21 cellular contexts compared by ENCODE assay signal in genomic region chr12:50580436-50580835, GRCh38.
DNase-seq lines count a peak whose midpoint lies in the region; ATAC-seq and TF ChIP-seq lines count a peak whose summit lies in the region.
"Had no signal": no experiment of that assay in that cellular context is flagged by ENCODE, and none has a peak within 500 bp of the region (broad histone marks: within the 10 kb centered on the region; RNA-seq: fewer than 3 reads in every experiment).

No MANE protein-coding gene starts in this region.

- intact Hi-C loops in A673 (cut with micrococcal nuclease; ENCODE audit: unreplicated experiment), result loop anchor here (5.0 kb wide), 1 partner anchor 57 kb away; no protein-coding TSS in a partner anchor
- intact Hi-C loops in activated B cell treated with CpG ODN at 0.5 μM for 24 hours (cut with micrococcal nuclease), result loop anchor here (2.0 kb wide), 1 partner anchor 16 kb away; no protein-coding TSS in a partner anchor
- intact Hi-C loops in lower lobe of right lung (cut with DNase I), result no loop called here

- no peak for TF ChIP-seq CTCF in A673 (conservative IDR thresholded peaks at IDR 0.05; ENCODE audit: low read depth, low read length)
- TF ChIP-seq CTCF in activated B cell treated with CpG ODN at 0.5 μM for 24 hours (IDR thresholded peaks at IDR 0.05), result no peak
- TF ChIP-seq CTCF in lower lobe of right lung (IDR thresholded peaks at IDR 0.05), result no peak
- TF ChIP-seq CTCF in omental fat pad (IDR thresholded peaks at IDR 0.05), result no peak

- peaks cover 28% of the 10 kb centered on the region for H3K4me1 Mint-ChIP-seq in activated B cell treated with CpG ODN at 0.5 μM for 24 hours

- H3K36me3 Mint-ChIP-seq in activated B cell treated with CpG ODN at 0.5 μM for 24 hours (ENCODE audit: low read depth), result peaks cover 4% of the 10 kb centered on the region

- CTCF ChIA-PET in A673 (lab: Charles Lee) (interaction anchor here (0.7 kb wide), 1 partner anchor 339 kb away, joined by 3 read pairs; no protein-coding TSS in a partner anchor), activated B cell treated with CpG ODN at 0.5 μM for 24 hours (lab: Charles Lee) (no interaction called here)

- H3K27me3 Mint-ChIP-seq in activated B cell treated with CpG ODN at 0.5 μM for 24 hours, result no peaks in the 10 kb centered on the region
- H3K27me3 Mint-ChIP-seq: activated naive CD8-positive, alpha-beta T cell treated with anti-CD3 and anti-CD28 coated beads, Interleukin-2, amount 10 ng/mL, durations not matched to agents 7 days and 5 days; T-helper 17 cell had no signal

- peak overlapping the region; percentile 50 for H3K27ac Mint-ChIP-seq in activated B cell treated with CpG ODN at 0.5 μM for 24 hours
- H3K27ac Mint-ChIP-seq: activated naive CD8-positive, alpha-beta T cell treated with anti-CD3 and anti-CD28 coated beads, Interleukin-2, amount 10 ng/mL, durations not matched to agents 7 days and 5 days; activated T-helper 2 cell treated with anti-CD3 and anti-CD28 coated beads, Interferon-gamma antibody, Interleukin-2, Interleukin-4, amounts not matched to agents 10 μg/mL and 5 μg/mL and 100 μg/mL, durations not matched to agents 14 hours and 24 hours and 36 hours; T-helper 17 cell had no signal

- H3K4me3 ChIP-seq in A673 (ENCODE audit: low read depth, low read length, poor library complexity, severe bottlenecking) (no peak overlapping the region), GM08714 (ENCODE audit: low read length) (peak overlapping the region; percentile 28; the same call in 1 of the 2 replicates), lower lobe of right lung (no peak overlapping the region)
- H3K4me3 ChIP-seq: GM23338, Peyer's patch, uterus had no signal

- H3K9me3 Mint-ChIP-seq in activated B cell treated with CpG ODN at 0.5 μM for 24 hours, result no peaks in the 10 kb centered on the region
- H3K9me3 Mint-ChIP-seq: activated naive CD8-positive, alpha-beta T cell treated with anti-CD3 and anti-CD28 coated beads, Interleukin-2, amount 10 ng/mL, durations not matched to agents 7 days and 5 days; activated T-helper 2 cell treated with anti-CD3 and anti-CD28 coated beads, Interferon-gamma antibody, Interleukin-2, Interleukin-4, amounts not matched to agents 10 μg/mL and 5 μg/mL and 100 μg/mL, durations not matched to agents 14 hours and 24 hours and 36 hours; GM23338 had no signal

- peaks cover 19% of the 10 kb centered on the region for H3K4me1 ChIP-seq in A673 (ENCODE audit: insufficient read depth, low read length, poor library complexity, severe bottlenecking)
- H3K4me1 ChIP-seq in lower lobe of right lung, result peaks cover 39% of the 10 kb centered on the region

- H3K27ac ChIP-seq in A673 (ENCODE audit: low read depth, low read length, poor library complexity, severe bottlenecking) (peak overlapping the region; percentile 54), lower lobe of right lung (peak overlapping the region; percentile 18)
- H3K27ac ChIP-seq: Peyer's patch, uterus had no signal

- H3K36me3 ChIP-seq in A673 (ENCODE audit: insufficient read depth, low read length, poor library complexity, severe bottlenecking) (peaks cover 3% of the 10 kb centered on the region), lower lobe of right lung (no peaks in the 10 kb centered on the region)
- H3K36me3 ChIP-seq: uterus had no signal

- H3K9me3 ChIP-seq in A673 (ENCODE audit: low read depth, low read length, poor library complexity, severe bottlenecking) (no peaks in the 10 kb centered on the region), lower lobe of right lung (no peaks in the 10 kb centered on the region)
- H3K9me3 ChIP-seq: Peyer's patch, uterus had no signal

- POLR2A ChIA-PET in A673 (lab: Charles Lee; ENCODE audit: low non-redundant PET) (no interaction called here), activated B cell treated with CpG ODN at 0.5 μM for 24 hours (lab: Charles Lee) (interaction anchor here (0.7 to 1.1 kb wide), 3 partner anchors 9 to 76 kb away, joined by 3 to 4 read pairs (median 3); partner anchors contain the start of gene DIP2B)

- no TSS peak for BruUV-seq in A673 (replicated peaks; lab: Mats Ljungman, UMichigan)

- DNase-seq in A673 (ENCODE audit: low spot score), result no peak
- no peak for DNase-seq in activated B cell treated with CpG ODN at 0.5 μM for 24 hours
- no peak for DNase-seq in lower lobe of right lung
- no peak for DNase-seq in omental fat pad (ENCODE audit: low spot score)
- no peak for DNase-seq in AML-193 (lab: John Stamatoyannopoulos, UW)
- no peak for DNase-seq in D341Med (ENCODE audit: low spot score)
- DNase-seq in hypothalamus (lab: John Stamatoyannopoulos, UW), result no peak
- DNase-seq: activated CD4-positive, alpha-beta T cell treated with anti-CD3 and anti-CD28 coated beads for 48 hours; activated naive CD8-positive, alpha-beta T cell treated with anti-CD3 and anti-CD28 coated beads, Interleukin-2, amount 10 ng/mL, durations not matched to agents 7 days and 5 days; DND-41; Karpas-422; mesenchymal stem cell; NCI-H2081; NCI-H446; nucleus accumbens; Peyer's patch; T-helper 17 cell; uterus had no signal

- ATAC-seq in activated B cell treated with CpG ODN at 0.5 μM for 24 hours (ENCODE audit: low read depth) (no peak), lower lobe of right lung (no peak), omental fat pad (ENCODE audit: low FRiP score) (no peak)
- ATAC-seq: T-helper 17 cell had no signal

- H3K27me3 ChIP-seq in A673 (replicated peaks; ENCODE audit: insufficient read depth, low read depth, low read length, poor library complexity) (no peaks in the 10 kb centered on the region), lower lobe of right lung (ENCODE audit: low read depth) (no peaks in the 10 kb centered on the region)
- H3K27me3 ChIP-seq: Peyer's patch, uterus had no signal

- peak overlapping the region; percentile 28 for H3K4me3 Mint-ChIP-seq in activated B cell treated with CpG ODN at 0.5 μM for 24 hours
- H3K4me3 Mint-ChIP-seq: activated naive CD8-positive, alpha-beta T cell treated with anti-CD3 and anti-CD28 coated beads, Interleukin-2, amount 10 ng/mL, durations not matched to agents 7 days and 5 days; GM23338; T-helper 17 cell had no signal
